In genomic region chr10:62633976-62634375, GRCh38 we compare ENCODE assay signal across 17 cellular contexts.
DNase-seq lines count a peak whose midpoint lies in the region; ATAC-seq, FAIRE-seq and TF ChIP-seq lines count a peak whose summit lies in the region.
"Had no signal": no experiment of that assay in that cellular context is flagged by ENCODE, and none has a peak within 500 bp of the region (broad histone marks: within the 10 kb centered on the region; RNA-seq: fewer than 3 reads in every experiment).

No MANE protein-coding gene starts in this region.

- peaks cover 1% of the 10 kb centered on the region for H3K36me3 Mint-ChIP-seq in activated naive CD8-positive, alpha-beta T cell treated with anti-CD3 and anti-CD28 coated beads, Interleukin-2, amount 50 U/mL, for 24 hours (ENCODE audit: low read depth)
- no peaks in the 10 kb centered on the region for H3K36me3 Mint-ChIP-seq in activated naive CD8-positive, alpha-beta T cell treated with anti-CD3 and anti-CD28 coated beads for 36 hours
- no peaks in the 10 kb centered on the region for H3K36me3 Mint-ChIP-seq in dendritic cell treated with granulocyte-macrophage colony-stimulating factor and Interleukin-4, amounts not matched to agents 40 ng/mL and 50 ng/mL, for 4 days (ENCODE audit: low read depth)
- peaks cover 3% of the 10 kb centered on the region; the same call in 1 of the 3 replicates for H3K36me3 Mint-ChIP-seq in GM23338 (ENCODE audit: low read depth)
- H3K36me3 Mint-ChIP-seq: CD4-positive, CD25-positive, alpha-beta regulatory T cell; IgD-negative memory B cell had no signal

- intact Hi-C loops in dendritic cell treated with granulocyte-macrophage colony-stimulating factor and Interleukin-4, amounts not matched to agents 40 ng/mL and 50 ng/mL, for 4 days (cut with micrococcal nuclease): no loop called here
- intact Hi-C loops in right cardiac atrium (cut with DNase I): no loop called here

- H3K4me2 ChIP-seq in GM23338: no peak overlapping the region

- no peak overlapping the region for H3K27ac ChIP-seq in GM23338 (ENCODE audit: low read depth)
- no peak overlapping the region for H3K27ac ChIP-seq in right cardiac atrium (ENCODE audit: low read length)
- H3K27ac ChIP-seq: 22Rv1, GM23248 had no signal

- no peaks in the 10 kb centered on the region for H3K27me3 ChIP-seq in GM23338 (ENCODE audit: insufficient read depth)
- no peaks in the 10 kb centered on the region for H3K27me3 ChIP-seq in right cardiac atrium (ENCODE audit: control insufficient read depth, insufficient read depth)

- no peaks in the 10 kb centered on the region for H3F3A ChIP-seq in GM23338 (replicated peaks; ENCODE audit: low read depth)

- H3K4me1 Mint-ChIP-seq in activated naive CD8-positive, alpha-beta T cell treated with anti-CD3 and anti-CD28 coated beads, Interleukin-2, amount 50 U/mL, for 24 hours: peaks cover 22% of the 10 kb centered on the region
- peaks cover 29% of the 10 kb centered on the region for H3K4me1 Mint-ChIP-seq in activated naive CD8-positive, alpha-beta T cell treated with anti-CD3 and anti-CD28 coated beads for 36 hours
- H3K4me1 Mint-ChIP-seq in dendritic cell treated with granulocyte-macrophage colony-stimulating factor and Interleukin-4, amounts not matched to agents 40 ng/mL and 50 ng/mL, for 4 days (ENCODE audit: low read depth): peaks cover 32% of the 10 kb centered on the region
- no peaks in the 10 kb centered on the region; the same call in 2 of the 3 replicates for H3K4me1 Mint-ChIP-seq in GM23338

- no peak overlapping the region for H2AFZ ChIP-seq in GM23338
- H2AFZ ChIP-seq: GM23248 had no signal

- DNase-seq in activated naive CD8-positive, alpha-beta T cell treated with anti-CD3 and anti-CD28 coated beads, Interleukin-2, amount 50 U/mL, for 24 hours: no peak
- DNase-seq in activated naive CD8-positive, alpha-beta T cell treated with anti-CD3 and anti-CD28 coated beads for 36 hours: no peak
- DNase-seq in GM18507 (ENCODE audit: extremely low spot score, insufficient read length, low read depth) (no peak), GM23338 (ENCODE audit: low spot score) (no peak), right cardiac atrium (no peak)
- DNase-seq: Calu3; CD4-positive, CD25-positive, alpha-beta regulatory T cell; DMS79; EL; GM23248; H7; KG1 had no signal

- WGBS in right cardiac atrium: 95% methylated on average over 3 of the region's 3 CpGs

- H3K4me1 ChIP-seq in GM23338 (ENCODE audit: insufficient read depth) (peaks cover 14% of the 10 kb centered on the region), right cardiac atrium (ENCODE audit: control insufficient read depth, insufficient read depth, low read length) (peaks cover 4% of the 10 kb centered on the region)

- TF ChIP-seq CTCF in GM23338 (conservative IDR thresholded peaks at IDR 0.05; ENCODE audit: low read depth in 2 of 2): no peak

- FAIRE-seq in GM18507 (lab: Jason Lieb, UNC): peak; percentile 73
- FAIRE-seq: G401.6 had no signal

- no peak overlapping the region for H3K4me3 Mint-ChIP-seq in activated naive CD8-positive, alpha-beta T cell treated with anti-CD3 and anti-CD28 coated beads, Interleukin-2, amount 50 U/mL, for 24 hours
- no peak overlapping the region for H3K4me3 Mint-ChIP-seq in activated naive CD8-positive, alpha-beta T cell treated with anti-CD3 and anti-CD28 coated beads for 36 hours
- no peak overlapping the region for H3K4me3 Mint-ChIP-seq in dendritic cell treated with granulocyte-macrophage colony-stimulating factor and Interleukin-4, amounts not matched to agents 40 ng/mL and 50 ng/mL, for 4 days
- H3K4me3 Mint-ChIP-seq in GM23338: no peak overlapping the region

- H3K27ac Mint-ChIP-seq in activated naive CD8-positive, alpha-beta T cell treated with anti-CD3 and anti-CD28 coated beads, Interleukin-2, amount 50 U/mL, for 24 hours: peak overlapping the region; percentile 10
- H3K27ac Mint-ChIP-seq in activated naive CD8-positive, alpha-beta T cell treated with anti-CD3 and anti-CD28 coated beads for 36 hours: no peak overlapping the region
- peak overlapping the region; percentile 74 for H3K27ac Mint-ChIP-seq in dendritic cell treated with granulocyte-macrophage colony-stimulating factor and Interleukin-4, amounts not matched to agents 40 ng/mL and 50 ng/mL, for 4 days
- H3K27ac Mint-ChIP-seq in GM23338: no peak overlapping the region

- no peaks in the 10 kb centered on the region for H3K9me3 Mint-ChIP-seq in activated naive CD8-positive, alpha-beta T cell treated with anti-CD3 and anti-CD28 coated beads, Interleukin-2, amount 50 U/mL, for 24 hours
- H3K9me3 Mint-ChIP-seq in activated naive CD8-positive, alpha-beta T cell treated with anti-CD3 and anti-CD28 coated beads for 36 hours: peaks cover 3% of the 10 kb centered on the region
- no peaks in the 10 kb centered on the region for H3K9me3 Mint-ChIP-seq in dendritic cell treated with granulocyte-macrophage colony-stimulating factor and Interleukin-4, amounts not matched to agents 40 ng/mL and 50 ng/mL, for 4 days
- peaks cover 3% of the 10 kb centered on the region; the same call in 2 of the 3 replicates for H3K9me3 Mint-ChIP-seq in GM23338
- H3K9me3 Mint-ChIP-seq: CD4-positive, CD25-positive, alpha-beta regulatory T cell; IgD-negative memory B cell had no signal

- no peaks in the 10 kb centered on the region for H3K9me3 ChIP-seq in right cardiac atrium (ENCODE audit: control insufficient read depth, low read length)

- H3K36me3 ChIP-seq in GM23338 (ENCODE audit: insufficient read depth): no peaks in the 10 kb centered on the region

- ATAC-seq in activated naive CD8-positive, alpha-beta T cell treated with anti-CD3 and anti-CD28 coated beads, Interleukin-2, amount 50 U/mL, for 24 hours: no peak
- ATAC-seq in GM23338 (no peak), right cardiac atrium (no peak), HG03439 (IDR thresholded peaks at IDR 0.05; ENCODE audit: unreplicated experiment) (no peak)

- 0 out of 2 replicates have a peak, but pooled peaks cover 14% of the 10 kb centered on the region for H3K9me2 ChIP-seq in GM23338 (ENCODE audit: insufficient read depth)

- no peaks in the 10 kb centered on the region for H3K79me2 ChIP-seq in GM23338 (replicated peaks; ENCODE audit: insufficient read depth)

- H4K20me1 ChIP-seq in GM23338 (replicated peaks; ENCODE audit: insufficient read depth): no peaks in the 10 kb centered on the region

- H3K27me3 Mint-ChIP-seq in activated naive CD8-positive, alpha-beta T cell treated with anti-CD3 and anti-CD28 coated beads, Interleukin-2, amount 50 U/mL, for 24 hours: no peaks in the 10 kb centered on the region
- H3K27me3 Mint-ChIP-seq in activated naive CD8-positive, alpha-beta T cell treated with anti-CD3 and anti-CD28 coated beads for 36 hours: no peaks in the 10 kb centered on the region
- no peaks in the 10 kb centered on the region for H3K27me3 Mint-ChIP-seq in dendritic cell treated with granulocyte-macrophage colony-stimulating factor and Interleukin-4, amounts not matched to agents 40 ng/mL and 50 ng/mL, for 4 days
- H3K27me3 Mint-ChIP-seq in GM23338 (ENCODE audit: insufficient read depth, low read depth, poor library complexity): no peaks in the 10 kb centered on the region
- H3K27me3 Mint-ChIP-seq: CD4-positive, CD25-positive, alpha-beta regulatory T cell; IgD-negative memory B cell had no signal

- H3K4me3 ChIP-seq in GM23338: no peak overlapping the region
- H3K4me3 ChIP-seq in right cardiac atrium (ENCODE audit: low read length): no peak overlapping the region
- H3K4me3 ChIP-seq: GM23248 had no signal

TF ChIP-seq in GM23338, 12 proteins besides CTCF, POLR2A, EP300 and RAD21:
- no peak for TF ChIP-seq STAT1 (IDR thresholded peaks at IDR 0.05; ENCODE audit: unreplicated experiment)
- TF ChIP-seq EZH2 (IDR thresholded peaks at IDR 0.05; ENCODE audit: low read depth, unreplicated experiment): no peak
- no peak for TF ChIP-seq ETS1 (IDR thresholded peaks at IDR 0.05)
- TF ChIP-seq JUNB (IDR thresholded peaks at IDR 0.05; ENCODE audit: unreplicated experiment): no peak
- no peak for TF ChIP-seq CREB1 (CRISPR knock-in tag; IDR thresholded peaks at IDR 0.05; ENCODE audit: low read depth)
- no peak for TF ChIP-seq EZH2phosphoT487 (IDR thresholded peaks at IDR 0.05; ENCODE audit: unreplicated experiment)
TF ChIP-seq in GM23338: peak in this region for 0.

Comparison
In these comparisons a context has a peak if more than half of its experiments do, and no peak if none do; other contexts are left out.
1. H3K27ac Mint-ChIP-seq: peak in activated naive CD8-positive, alpha-beta T cell treated with anti-CD3 and anti-CD28 coated beads, Interleukin-2, amount 50 U/mL, for 24 hours (single experiment) and dendritic cell treated with granulocyte-macrophage colony-stimulating factor and Interleukin-4, amounts not matched to agents 40 ng/mL and 50 ng/mL, for 4 days (single experiment); none in activated naive CD8-positive, alpha-beta T cell treated with anti-CD3 and anti-CD28 coated beads for 36 hours (single experiment) and GM23338 (single experiment).